In the genomic region with DNA sequence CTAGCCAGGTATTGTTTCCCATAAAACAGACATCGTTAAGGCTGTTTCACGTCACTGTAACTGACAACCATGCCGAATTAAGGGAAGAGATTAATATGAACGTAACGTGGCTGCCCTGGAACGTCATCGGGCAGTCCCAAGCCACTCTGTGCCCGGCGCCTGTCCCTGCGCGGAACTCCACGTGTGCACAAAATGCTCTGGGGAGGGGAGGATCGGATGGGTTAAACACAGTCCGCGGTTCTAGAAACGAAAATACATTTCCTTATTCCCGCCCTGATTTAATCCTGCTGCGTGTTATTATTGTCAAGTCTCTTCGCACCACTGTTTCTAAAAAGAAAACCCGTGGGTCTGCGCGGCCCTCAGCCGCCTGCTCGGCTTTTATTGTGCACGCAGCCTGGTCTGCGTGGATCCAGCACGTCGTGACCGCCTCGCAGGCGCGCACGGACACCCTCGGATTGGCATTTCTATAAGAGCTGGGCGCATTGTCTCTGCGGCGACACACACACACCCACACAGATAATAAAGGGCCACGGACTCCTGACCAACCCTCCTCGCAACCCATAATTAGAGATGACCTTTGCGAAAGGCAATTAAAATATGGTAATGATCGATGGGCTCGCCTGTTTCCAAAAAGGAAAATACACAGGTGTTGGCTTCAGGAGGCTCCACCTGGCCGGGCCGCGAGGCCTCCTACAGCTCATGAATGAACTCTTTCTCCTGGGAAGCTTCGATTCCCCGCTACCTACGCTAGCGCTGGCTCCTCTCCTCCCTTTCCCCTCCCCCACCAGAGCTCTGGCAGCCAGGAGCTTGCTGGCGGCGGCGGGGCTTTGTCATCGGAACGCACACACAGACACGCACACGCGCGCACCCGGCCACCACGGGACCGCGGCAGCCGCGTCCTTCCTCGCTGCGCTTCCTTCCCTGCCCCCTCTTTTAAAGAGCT, we compare ENCODE assay signal across 8 cellular contexts.
A peak's percentile ranks its signal among the peaks of the same experiment; 100 is the strongest.
DNase-seq lines count a peak whose midpoint lies in the region; ATAC-seq, FAIRE-seq and TF ChIP-seq lines count a peak whose summit lies in the region.

No MANE protein-coding gene starts in this region.

- H4K20me1 ChIP-seq in keratinocyte (ENCODE audit: control insufficient read depth, extremely low read depth, insufficient read depth, low read length) = no peaks in the 10 kb centered on the region

- no peaks in the 10 kb centered on the region for H3K9me1 ChIP-seq in keratinocyte (ENCODE audit: control insufficient read depth, extremely low read depth, insufficient read depth, low read length)

- H3K27me3 Mint-ChIP-seq in activated T-cell treated with anti-CD3 and anti-CD28 coated beads, Interleukin-2, amount 50 U/mL, for 24 hours = peaks cover 69% of the 10 kb centered on the region
- no peaks in the 10 kb centered on the region for H3K27me3 Mint-ChIP-seq in activated naive CD8-positive, alpha-beta T cell treated with anti-CD3 and anti-CD28 coated beads, Interleukin-2, amount 10 ng/mL, durations not matched to agents 7 days and 5 days

- H3K27ac ChIP-seq in keratinocyte (ENCODE audit: control insufficient read depth, insufficient read depth, low read length) (no peak overlapping the region), suprapubic skin (no peak overlapping the region)

- dilution Hi-C loops in keratinocyte (cut with MboI; ENCODE audit: extremely low pct_ligation_motif_present, low sequenced_read_pairs) = no loop called here

- H3K36me3 ChIP-seq in keratinocyte (ENCODE audit: control insufficient read depth in 2 of 2, extremely low read depth in 1 of 2, insufficient read depth in 2 of 2, low read length in 2 of 2) = no peaks in the 10 kb centered on the region
- H3K36me3 ChIP-seq in suprapubic skin = no peaks in the 10 kb centered on the region

- H3K4me2 ChIP-seq in keratinocyte (ENCODE audit: control insufficient read depth, extremely low read depth, insufficient read depth, low read depth, low read length) = peak overlapping the region; percentile 49

- H2AFZ ChIP-seq in keratinocyte (ENCODE audit: control insufficient read depth, low read length) = no peak overlapping the region

- POLR2A ChIA-PET in activated naive CD8-positive, alpha-beta T cell treated with anti-CD3 and anti-CD28 coated beads, Interleukin-2, amount 10 ng/mL, durations not matched to agents 7 days and 5 days (lab: Charles Lee) = interaction anchor here (0.8 to 6.0 kb wide), 10 partner anchors 9 to 351 kb away, joined by 3 to 71 read pairs (median 6); a partner anchor contains a TSS

- no peaks in the 10 kb centered on the region for H3K79me2 ChIP-seq in keratinocyte (ENCODE audit: control insufficient read depth, insufficient read depth, low read length)

- TF ChIP-seq CTCF in keratinocyte (optimal IDR thresholded peaks at IDR 0.05 in 1 of 3, IDR thresholded peaks at IDR 0.05 in 1 of 3, conservative IDR thresholded peaks at IDR 0.05 in 1 of 3; ENCODE audit: extremely low read depth in 1 of 3, insufficient read depth in 2 of 3, low read length in 3 of 3) (no peak), suprapubic skin (IDR thresholded peaks at IDR 0.05) (no peak)

- no peak for TF ChIP-seq EP300 in suprapubic skin (IDR thresholded peaks at IDR 0.05)

- peaks cover 43% of the 10 kb centered on the region for H3K4me1 Mint-ChIP-seq in activated T-cell treated with anti-CD3 and anti-CD28 coated beads, Interleukin-2, amount 50 U/mL, for 24 hours (ENCODE audit: low read depth)
- H3K4me1 Mint-ChIP-seq in activated naive CD8-positive, alpha-beta T cell treated with anti-CD3 and anti-CD28 coated beads, Interleukin-2, amount 10 ng/mL, durations not matched to agents 7 days and 5 days = peaks cover 20% of the 10 kb centered on the region

- no peak for FAIRE-seq in keratinocyte (lab: Jason Lieb, UNC)

- peak overlapping the region; percentile 80 for H3K27ac Mint-ChIP-seq in activated T-cell treated with anti-CD3 and anti-CD28 coated beads, Interleukin-2, amount 50 U/mL, for 24 hours
- H3K27ac Mint-ChIP-seq in activated naive CD8-positive, alpha-beta T cell treated with anti-CD3 and anti-CD28 coated beads, Interleukin-2, amount 10 ng/mL, durations not matched to agents 7 days and 5 days = peak overlapping the region; percentile 87

- 8% methylated on average over 65 of the region's 66 CpGs for WGBS in suprapubic skin

- ATAC-seq in activated naive CD8-positive, alpha-beta T cell treated with anti-CD3 and anti-CD28 coated beads, Interleukin-2, amount 10 ng/mL, durations not matched to agents 7 days and 5 days (ENCODE audit: low read depth) = no peak
- ATAC-seq in HG02798 (IDR thresholded peaks at IDR 0.05; ENCODE audit: poor library complexity, unreplicated experiment) = no peak
- no peak for ATAC-seq in GM21447 (IDR thresholded peaks at IDR 0.05; ENCODE audit: unreplicated experiment)

- H3K36me3 Mint-ChIP-seq in activated T-cell treated with anti-CD3 and anti-CD28 coated beads, Interleukin-2, amount 50 U/mL, for 24 hours (ENCODE audit: low read depth) = peaks cover 14% of the 10 kb centered on the region
- no peaks in the 10 kb centered on the region for H3K36me3 Mint-ChIP-seq in activated naive CD8-positive, alpha-beta T cell treated with anti-CD3 and anti-CD28 coated beads, Interleukin-2, amount 10 ng/mL, durations not matched to agents 7 days and 5 days

- no peak for TF ChIP-seq POLR2A in suprapubic skin (IDR thresholded peaks at IDR 0.05)

- H3K9me3 ChIP-seq in keratinocyte (ENCODE audit: control insufficient read depth, low read depth, low read length) = no peaks in the 10 kb centered on the region
- H3K9me3 ChIP-seq in suprapubic skin = no peaks in the 10 kb centered on the region

- peak; percentile 44 for DNase-seq in activated T-cell treated with anti-CD3 and anti-CD28 coated beads, Interleukin-2, amount 50 U/mL, for 24 hours
- DNase-seq in activated T-cell treated with anti-CD3 and anti-CD28 coated beads for 4 hours (no peak), keratinocyte (ENCODE audit: low read depth, low spot score) (no peak), suprapubic skin (ENCODE audit: low spot score in 2 of 2) (no peak), ureter (ENCODE audit: low spot score) (no peak)
- no peak for DNase-seq in activated naive CD8-positive, alpha-beta T cell treated with anti-CD3 and anti-CD28 coated beads, Interleukin-2, amount 10 ng/mL, durations not matched to agents 7 days and 5 days

- H3K9ac ChIP-seq in keratinocyte (ENCODE audit: control insufficient read depth, extremely low read depth, insufficient read depth, low read length) = no peak overlapping the region

- peak overlapping the region; percentile 68 for H3K4me3 Mint-ChIP-seq in activated T-cell treated with anti-CD3 and anti-CD28 coated beads, Interleukin-2, amount 50 U/mL, for 24 hours
- peak overlapping the region; percentile 84 for H3K4me3 Mint-ChIP-seq in activated naive CD8-positive, alpha-beta T cell treated with anti-CD3 and anti-CD28 coated beads, Interleukin-2, amount 10 ng/mL, durations not matched to agents 7 days and 5 days

- no peaks in the 10 kb centered on the region for H3K9me3 Mint-ChIP-seq in activated T-cell treated with anti-CD3 and anti-CD28 coated beads, Interleukin-2, amount 50 U/mL, for 24 hours
- no peaks in the 10 kb centered on the region for H3K9me3 Mint-ChIP-seq in activated naive CD8-positive, alpha-beta T cell treated with anti-CD3 and anti-CD28 coated beads, Interleukin-2, amount 10 ng/mL, durations not matched to agents 7 days and 5 days

- H3K4me3 ChIP-seq in keratinocyte (ENCODE audit: control insufficient read depth in 2 of 3, extremely low read depth in 1 of 3, insufficient read depth in 2 of 3, low read depth in 1 of 3, low read length in 3 of 3) (peak overlapping the region in 1 of 3 experiments; percentile 60), suprapubic skin (peak overlapping the region; percentile 42)

- peaks cover 9% of the 10 kb centered on the region for H3K4me1 ChIP-seq in keratinocyte (ENCODE audit: control insufficient read depth, extremely low read depth, insufficient read depth, low read length)
- H3K4me1 ChIP-seq in suprapubic skin = peaks cover 34% of the 10 kb centered on the region

- H3K27me3 ChIP-seq in keratinocyte (ENCODE audit: control insufficient read depth, extremely low read depth, insufficient read depth, low read length) = peaks cover 36% of the 10 kb centered on the region
- H3K27me3 ChIP-seq in suprapubic skin = no peaks in the 10 kb centered on the region
